ENCODE assay signal across 1 cellular context in the genomic region with DNA sequence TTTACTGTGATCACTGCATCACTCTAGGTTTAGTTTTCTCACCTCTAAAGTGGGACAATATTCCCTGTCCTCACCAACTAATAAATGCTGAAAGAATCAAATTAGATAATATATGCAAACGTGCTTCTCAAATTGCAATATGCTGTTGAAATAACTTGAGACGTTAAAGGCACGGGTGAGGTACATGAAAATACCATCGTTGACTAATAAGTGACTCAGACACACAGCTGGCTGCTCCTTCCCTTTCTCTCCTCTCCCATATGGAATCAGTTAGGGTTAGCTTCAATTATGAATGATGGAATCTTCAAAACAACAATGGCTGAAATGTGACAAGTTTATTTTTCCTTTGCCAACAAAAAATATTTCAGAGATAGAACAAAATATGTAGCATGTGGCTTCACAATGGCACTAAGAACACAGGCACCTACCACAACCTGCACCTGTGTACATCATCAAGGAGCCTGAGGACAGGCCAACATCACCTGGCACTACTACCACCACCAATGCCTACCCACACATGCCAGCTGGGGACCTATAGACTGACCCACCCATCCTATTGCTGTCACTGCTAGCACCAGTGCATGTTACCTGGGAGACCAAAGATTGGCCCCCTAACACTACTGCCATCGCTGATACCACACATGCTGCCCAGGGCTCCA.
TF ChIP-seq lines count a peak whose summit lies in the region.

No MANE protein-coding gene starts in this region.

TF ChIP-seq in GM23338, 12 proteins besides CTCF, POLR2A, EP300 and RAD21 (continued from another document):
- TF ChIP-seq, protein P1, sequence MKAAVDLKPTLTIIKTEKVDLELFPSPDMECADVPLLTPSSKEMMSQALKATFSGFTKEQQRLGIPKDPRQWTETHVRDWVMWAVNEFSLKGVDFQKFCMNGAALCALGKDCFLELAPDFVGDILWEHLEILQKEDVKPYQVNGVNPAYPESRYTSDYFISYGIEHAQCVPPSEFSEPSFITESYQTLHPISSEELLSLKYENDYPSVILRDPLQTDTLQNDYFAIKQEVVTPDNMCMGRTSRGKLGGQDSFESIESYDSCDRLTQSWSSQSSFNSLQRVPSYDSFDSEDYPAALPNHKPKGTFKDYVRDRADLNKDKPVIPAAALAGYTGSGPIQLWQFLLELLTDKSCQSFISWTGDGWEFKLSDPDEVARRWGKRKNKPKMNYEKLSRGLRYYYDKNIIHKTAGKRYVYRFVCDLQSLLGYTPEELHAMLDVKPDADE (IDR thresholded peaks at IDR 0.05), result no peak
- no peak for TF ChIP-seq JUNB (IDR thresholded peaks at IDR 0.05; ENCODE audit: unreplicated experiment)
